1 cellular context compared by ENCODE assay signal in genomic region chr2:11155326-11156059, GRCh38.
TF ChIP-seq lines count a peak whose summit lies in the region.

Gene SLC66A3 (plus strand): TSS chr2:11155467. CDS start chr2:11155547, 80 bp downstream.

TF ChIP-seq in WTC11, 78 proteins besides CTCF, POLR2A, EP300 and RAD21 (continued from another document):
- TF ChIP-seq, protein P1, sequence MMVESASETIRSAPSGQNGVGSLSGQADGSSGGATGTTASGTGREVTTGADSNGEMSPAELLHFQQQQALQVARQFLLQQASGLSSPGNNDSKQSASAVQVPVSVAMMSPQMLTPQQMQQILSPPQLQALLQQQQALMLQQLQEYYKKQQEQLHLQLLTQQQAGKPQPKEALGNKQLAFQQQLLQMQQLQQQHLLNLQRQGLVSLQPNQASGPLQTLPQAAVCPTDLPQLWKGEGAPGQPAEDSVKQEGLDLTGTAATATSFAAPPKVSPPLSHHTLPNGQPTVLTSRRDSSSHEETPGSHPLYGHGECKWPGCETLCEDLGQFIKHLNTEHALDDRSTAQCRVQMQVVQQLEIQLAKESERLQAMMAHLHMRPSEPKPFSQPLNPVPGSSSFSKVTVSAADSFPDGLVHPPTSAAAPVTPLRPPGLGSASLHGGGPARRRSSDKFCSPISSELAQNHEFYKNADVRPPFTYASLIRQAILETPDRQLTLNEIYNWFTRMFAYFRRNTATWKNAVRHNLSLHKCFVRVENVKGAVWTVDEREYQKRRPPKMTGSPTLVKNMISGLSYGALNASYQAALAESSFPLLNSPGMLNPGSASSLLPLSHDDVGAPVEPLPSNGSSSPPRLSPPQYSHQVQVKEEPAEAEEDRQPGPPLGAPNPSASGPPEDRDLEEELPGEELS (CRISPR knock-in tag; IDR thresholded peaks at IDR 0.05): 0 out of 2 replicates have a peak, but pooled peaks have one; percentile 29
- TF ChIP-seq JAZF1 (CRISPR knock-in tag; IDR thresholded peaks at IDR 0.05): no peak
- peak; percentile 75 for TF ChIP-seq SP1 (CRISPR knock-in tag; conservative IDR thresholded peaks at IDR 0.05)
